In the genomic region with DNA sequence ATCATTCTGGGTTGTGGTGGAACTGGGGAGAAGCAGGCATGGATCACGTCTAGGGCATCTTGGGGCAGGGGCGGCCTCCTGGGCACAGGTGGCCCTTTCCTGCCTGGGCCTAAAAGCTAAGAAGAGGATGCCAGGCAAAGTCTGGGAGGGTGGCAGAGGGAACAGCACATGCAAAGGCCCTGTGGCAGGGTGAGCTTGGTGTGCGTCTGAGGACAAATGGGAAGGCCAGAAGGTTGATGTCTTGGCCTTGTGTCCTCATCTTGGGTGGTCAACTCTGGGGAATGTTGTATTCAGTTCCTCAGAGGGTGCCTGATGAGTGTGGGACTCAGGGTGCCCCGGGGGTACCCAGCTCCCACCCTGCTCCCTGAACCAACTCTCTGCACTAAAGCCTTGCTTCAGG, we compare ENCODE assay signal across 32 cellular contexts. TPM values are rescaled to one million over a fixed set of nuclear protein-coding genes. Genes with fewer than 3 reads are reported as not detected.
"Had no signal": no experiment of that assay in that cellular context is flagged by ENCODE, and none has a peak within 500 bp of the region (broad histone marks: within the 10 kb centered on the region; RNA-seq: fewer than 3 reads in every experiment).

No MANE protein-coding gene starts in this region.

- H3K4me3 ChIP-seq: body of pancreas, esophagus muscularis mucosa, gastrocnemius medialis, heart left ventricle had no signal

- DNase-seq: activated B cell treated with CpG ODN at 0.5 μM for 24 hours; activated CD4-positive, alpha-beta T cell treated with anti-CD3 and anti-CD28 coated beads for 48 hours; activated CD4-positive, alpha-beta T cell treated with anti-CD3 and anti-CD28 coated beads, Interleukin-2, amount 50 U/mL, for 1 hour; activated CD4-positive, alpha-beta T cell treated with anti-CD3 and anti-CD28 coated beads, Interleukin-2, amount 50 U/mL, for 48 hours; activated CD8-positive, alpha-beta memory T cell treated with anti-CD3 and anti-CD28 coated beads for 24 hours; activated CD8-positive, alpha-beta T cell treated with anti-CD3 and anti-CD28 coated beads for 36 hours; activated effector memory CD4-positive, alpha-beta T cell treated with Interleukin-2 at 50 U/mL for 16 hours; activated gamma-delta T cell treated with Interleukin-2 at 50 U/mL for 16 hours; activated naive CD4-positive, alpha-beta T cell treated with anti-CD3 and anti-CD28 coated beads, Interleukin-2, amount 50 U/mL, for 16 hours; activated naive CD4-positive, alpha-beta T cell treated with Interleukin-2 at 50 U/mL for 16 hours; activated T-cell treated with anti-CD3 and anti-CD28 coated beads, Interleukin-2, amount 50 U/mL, for 4 hours; amniotic stem cell; aorta; body of pancreas; caudate nucleus; cortex of kidney; dermis blood vessel endothelial cell; effector CD4-positive, alpha-beta T cell; effector memory CD8-positive, alpha-beta T cell; erythroblast; foreskin keratinocyte; gastrocnemius medialis; glutamatergic neuron; heart left ventricle; T-helper 1 cell; T-helper 17 cell; T1000; WERI-Rb-1 had no signal

- H3K36me3 ChIP-seq: esophagus muscularis mucosa, gastrocnemius medialis, heart left ventricle, WERI-Rb-1 had no signal

- FAIRE-seq: colon had no signal

- H3K4me1 ChIP-seq: foreskin keratinocyte had no signal

- ATAC-seq: activated CD4-positive, CD25-positive, alpha-beta regulatory T cell treated with anti-CD3 and anti-CD28 coated beads, Interleukin-2, amount 50 U/mL, for 24 hours; activated CD8-positive, alpha-beta T cell treated with anti-CD3 and anti-CD28 coated beads for 36 hours; activated T-cell treated with anti-CD3 and anti-CD28 coated beads, Interleukin-2, amount 50 U/mL, for 4 hours; activated T-helper 17 cell treated with anti-CD3 and anti-CD28 coated beads, Interleukin-2, amount 50 U/mL, for 72 hours; body of pancreas; effector memory CD8-positive, alpha-beta T cell; foreskin keratinocyte; gastrocnemius medialis; heart left ventricle; T-helper 17 cell had no signal

- H3K9me3 ChIP-seq: body of pancreas, gastrocnemius medialis, heart left ventricle had no signal

- H3K27ac ChIP-seq: body of pancreas, esophagus muscularis mucosa, foreskin keratinocyte, gastrocnemius medialis, heart left ventricle, WERI-Rb-1 had no signal

RNA-seq across cellular contexts. Expression of gene PLK5, which starts 5.4 kb away (rescaled TPM):
- total RNA-seq: activated B cell treated with CpG ODN at 0.5 μM for 24 hours; activated CD8-positive, alpha-beta T cell treated with anti-CD3 and anti-CD28 coated beads for 36 hours; activated T-cell treated with anti-CD3 and anti-CD28 coated beads, Interleukin-2, amount 50 U/mL, for 4 hours; activated T-helper 17 cell treated with anti-CD3 and anti-CD28 coated beads, Interleukin-2, amount 50 U/mL, for 72 hours; aorta; body of pancreas; dermis blood vessel endothelial cell; foreskin keratinocyte; gastrocnemius medialis; T-helper 17 cell had no signal
- polyA plus RNA-seq: foreskin keratinocyte had no signal

RNA-seq across cellular contexts. Expression of gene ADAMTSL5, which starts 5.7 kb away (rescaled TPM):
- total RNA-seq: activated B cell treated with CpG ODN at 0.5 μM for 24 hours, dermis blood vessel endothelial cell had no signal
